15 cellular contexts compared by ENCODE assay signal in the genomic region with DNA sequence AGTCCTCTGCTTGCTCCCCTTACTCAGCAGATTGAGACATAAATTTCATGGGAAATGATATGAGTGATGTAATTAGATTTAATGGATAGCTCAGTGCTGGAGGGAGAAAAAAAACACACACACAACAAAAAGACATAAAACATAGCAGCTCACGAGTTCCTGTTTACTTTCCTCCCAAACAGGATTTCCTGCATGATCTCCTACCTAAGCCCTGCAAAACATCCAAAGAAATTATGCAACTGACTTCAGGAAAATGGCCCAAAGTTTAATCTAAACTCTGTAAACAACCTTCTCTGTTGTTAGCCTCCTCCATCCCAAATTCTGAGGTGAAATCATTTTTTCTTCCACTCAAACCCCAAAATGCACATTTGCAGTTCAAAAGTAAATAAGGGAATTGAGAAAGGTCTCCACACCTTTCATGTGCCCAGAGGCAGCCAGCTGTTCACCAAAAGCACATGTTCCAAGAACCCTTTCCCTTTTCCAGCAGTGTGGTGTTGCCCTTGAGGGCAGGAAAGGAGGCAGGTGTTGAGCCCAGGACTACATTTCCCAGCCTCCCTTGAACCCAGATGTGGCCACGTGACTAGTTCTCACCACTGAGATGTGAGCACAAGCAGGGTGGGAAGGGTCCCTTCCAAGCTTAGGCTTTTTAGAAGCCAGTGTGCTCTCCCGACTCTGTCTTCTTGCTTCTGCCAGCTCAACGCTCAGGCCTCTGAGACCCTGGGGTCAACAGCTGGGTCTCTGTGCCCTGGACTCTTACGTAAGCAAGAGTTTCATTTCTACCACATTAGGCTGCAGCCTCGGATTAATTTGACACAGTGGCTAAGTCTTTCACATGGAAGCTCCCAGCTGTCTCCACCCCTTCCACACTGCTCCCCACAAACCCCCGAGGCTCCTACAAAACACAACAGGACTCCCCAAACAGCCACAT.
A peak's percentile ranks its signal among the peaks of the same experiment; 100 is the strongest.
DNase-seq lines count a peak whose midpoint lies in the region; ATAC-seq, FAIRE-seq and TF ChIP-seq lines count a peak whose summit lies in the region.
"Had no signal": no experiment of that assay in that cellular context is flagged by ENCODE, and none has a peak within 500 bp of the region (broad histone marks: within the 10 kb centered on the region; RNA-seq: fewer than 3 reads in every experiment).

No MANE protein-coding gene starts in this region.

- H3K27me3 ChIP-seq in K562 (ENCODE audit: control insufficient read depth in 2 of 2, insufficient read depth in 2 of 2, low read length in 2 of 2) = peaks cover 0 to 10% of the 10 kb centered on the region in 2 experiments; a peak in 3 of 5 replicates

- H3K9me3 ChIP-seq in K562 (replicated peaks; ENCODE audit: control insufficient read depth, insufficient read depth, low read depth, low read length) = no peaks in the 10 kb centered on the region
- no peaks in the 10 kb centered on the region for H3K9me3 ChIP-seq in mucosa of descending colon

- TF ChIP-seq CTCF in K562 (IDR thresholded peaks at IDR 0.05 in 2 of 3, conservative IDR thresholded peaks at IDR 0.05 in 1 of 3; ENCODE audit: insufficient read depth in 2 of 3, low read depth in 1 of 3, low read length in 3 of 3) (no peak), mucosa of descending colon (IDR thresholded peaks at IDR 0.05) (no peak)

- H3K4me3 ChIP-seq in K562 (no peak overlapping the region), mucosa of descending colon (no peak overlapping the region)
- H3K4me3 ChIP-seq: coronary artery had no signal

- no peak for TF ChIP-seq EP300 in Ishikawa (IDR thresholded peaks at IDR 0.05; ENCODE audit: borderline replicate concordance)
- no peak for TF ChIP-seq EP300 in K562 (IDR thresholded peaks at IDR 0.05; ENCODE audit: low read length)

- TF ChIP-seq POLR2A in K562 (conservative IDR thresholded peaks at IDR 0.05) = no peak

- ATAC-seq in K562 (peak; percentile 95), mucosa of descending colon (peak; percentile 50), HG02938 (IDR thresholded peaks at IDR 0.05; ENCODE audit: unreplicated experiment) (no peak), GM19455 (IDR thresholded peaks at IDR 0.05; ENCODE audit: unreplicated experiment) (no peak)

- no peak overlapping the region for H3K9ac ChIP-seq in K562 (ENCODE audit: insufficient read depth in 1 of 2, low read depth in 2 of 2, low read length in 2 of 2)

- BruUV-seq in K562 (replicated peaks; lab: Mats Ljungman, UMichigan) = no TSS peak

- no peaks in the 10 kb centered on the region for H3K4me1 ChIP-seq in K562 (replicated peaks in 1 of 2; ENCODE audit: control insufficient read depth in 2 of 2, insufficient read depth in 2 of 2, low read length in 2 of 2)
- no peaks in the 10 kb centered on the region for H3K4me1 ChIP-seq in mucosa of descending colon (ENCODE audit: low read depth)

- 3% methylated on average over 6 of the region's 7 CpGs for WGBS in K562 (ENCODE audit: insufficient coverage, low coverage, missing lambda C conversion rate)

- H3K4me2 ChIP-seq in K562 (ENCODE audit: insufficient read depth, low read length) = no peak overlapping the region; the same call in 1 of the 2 replicates

- H3K36me3 ChIP-seq in K562 (ENCODE audit: control insufficient read depth, insufficient read depth, low read length) (no peaks in the 10 kb centered on the region), mucosa of descending colon (ENCODE audit: low read depth) (no peaks in the 10 kb centered on the region)

- peak; percentile 64 for FAIRE-seq in K562 (lab: Jason Lieb, UNC)

- no peaks in the 10 kb centered on the region for H4K20me1 ChIP-seq in K562 (replicated peaks; ENCODE audit: control insufficient read depth, insufficient read depth, low read length)

- no peaks in the 10 kb centered on the region for H3K79me2 ChIP-seq in K562 (ENCODE audit: control insufficient read depth, insufficient read depth, low read length)

- POLR2A ChIA-PET in K562 (lab: Yijun Ruan, JAX) (no interaction called here), HEK293T (lab: Yijun Ruan, JAX) (no interaction called here)

- CTCF ChIA-PET in K562 (lab: Yijun Ruan, JAX; ENCODE audit: low intra/inter-chr PET ratio) = no interaction called here
- CTCF ChIA-PET in HEK293T (lab: Yijun Ruan, JAX) = no interaction called here

- H3K9me1 ChIP-seq in K562 (ENCODE audit: control insufficient read depth, insufficient read depth, low read length) = no peaks in the 10 kb centered on the region

- intact Hi-C loops in K562 (cut with micrococcal nuclease) (no loop called here), mucosa of descending colon (cut with DNase I, micrococcal nuclease) (no loop called here)

- TF ChIP-seq RAD21 in Ishikawa (IDR thresholded peaks at IDR 0.05; ENCODE audit: low read depth) (no peak), K562 (CRISPR knock-in tag; conservative IDR thresholded peaks at IDR 0.05 in 1 of 2, IDR thresholded peaks at IDR 0.05 in 1 of 2) (no peak)

- in situ Hi-C loops in K562 (cut with MboI) = no loop called here

- peak; percentile 28 for DNase-seq in DMS53 (lab: John Stamatoyannopoulos, UW)
- DNase-seq in DMS53 treated with DMSO at 0.1 percent for 48 hours (lab: John Stamatoyannopoulos, UW; ENCODE audit: unreplicated experiment) = no peak
- DNase-seq in K562 (ENCODE audit: extremely low read depth in 1 of 4, low spot score in 3 of 4) = peak; percentile 14 to 37 (median 32)
- DNase-seq in mucosa of descending colon = peak in 2 of 3 donors; percentile 8 to 19
- DNase-seq in HEK293T (ENCODE audit: extremely low spot score) = no peak
- DNase-seq: activated CD4-positive, alpha-beta T cell treated with anti-CD3 and anti-CD28 coated beads, Interleukin-2, amount 50 U/mL, for 48 hours; COR-L47; HFFc6; hypothalamus; NCI-H524 treated with DMSO at 0.1 percent for 48 hours; occipital lobe had no signal

- no peak overlapping the region for H3K27ac ChIP-seq in K562 (ENCODE audit: extremely low read depth, low read depth, low read length)
- H3K27ac ChIP-seq: coronary artery had no signal

- H2AFZ ChIP-seq in K562 (ENCODE audit: low read depth, low read length) = 0 out of 2 replicates have a peak overlapping the region, but pooled peaks have one; percentile 50

TF ChIP-seq in Ishikawa, 13 proteins besides CTCF, POLR2A, EP300 and RAD21 (continues in another document):
- TF ChIP-seq CEBPB (IDR thresholded peaks at IDR 0.05) = no peak
- TF ChIP-seq, protein P1, sequence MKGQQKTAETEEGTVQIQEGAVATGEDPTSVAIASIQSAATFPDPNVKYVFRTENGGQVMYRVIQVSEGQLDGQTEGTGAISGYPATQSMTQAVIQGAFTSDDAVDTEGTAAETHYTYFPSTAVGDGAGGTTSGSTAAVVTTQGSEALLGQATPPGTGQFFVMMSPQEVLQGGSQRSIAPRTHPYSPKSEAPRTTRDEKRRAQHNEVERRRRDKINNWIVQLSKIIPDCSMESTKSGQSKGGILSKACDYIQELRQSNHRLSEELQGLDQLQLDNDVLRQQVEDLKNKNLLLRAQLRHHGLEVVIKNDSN (IDR thresholded peaks at IDR 0.05) = peak; percentile 91

TF ChIP-seq in K562, 482 proteins besides CTCF, POLR2A, EP300 and RAD21 (continues in another document):
- peak; percentile 77 for TF ChIP-seq ZNF143 (CRISPR knock-in tag; IDR thresholded peaks at IDR 0.05)
- TF ChIP-seq ELF4 (CRISPR knock-in tag; IDR thresholded peaks at IDR 0.05) = no peak
- TF ChIP-seq, protein P2, sequence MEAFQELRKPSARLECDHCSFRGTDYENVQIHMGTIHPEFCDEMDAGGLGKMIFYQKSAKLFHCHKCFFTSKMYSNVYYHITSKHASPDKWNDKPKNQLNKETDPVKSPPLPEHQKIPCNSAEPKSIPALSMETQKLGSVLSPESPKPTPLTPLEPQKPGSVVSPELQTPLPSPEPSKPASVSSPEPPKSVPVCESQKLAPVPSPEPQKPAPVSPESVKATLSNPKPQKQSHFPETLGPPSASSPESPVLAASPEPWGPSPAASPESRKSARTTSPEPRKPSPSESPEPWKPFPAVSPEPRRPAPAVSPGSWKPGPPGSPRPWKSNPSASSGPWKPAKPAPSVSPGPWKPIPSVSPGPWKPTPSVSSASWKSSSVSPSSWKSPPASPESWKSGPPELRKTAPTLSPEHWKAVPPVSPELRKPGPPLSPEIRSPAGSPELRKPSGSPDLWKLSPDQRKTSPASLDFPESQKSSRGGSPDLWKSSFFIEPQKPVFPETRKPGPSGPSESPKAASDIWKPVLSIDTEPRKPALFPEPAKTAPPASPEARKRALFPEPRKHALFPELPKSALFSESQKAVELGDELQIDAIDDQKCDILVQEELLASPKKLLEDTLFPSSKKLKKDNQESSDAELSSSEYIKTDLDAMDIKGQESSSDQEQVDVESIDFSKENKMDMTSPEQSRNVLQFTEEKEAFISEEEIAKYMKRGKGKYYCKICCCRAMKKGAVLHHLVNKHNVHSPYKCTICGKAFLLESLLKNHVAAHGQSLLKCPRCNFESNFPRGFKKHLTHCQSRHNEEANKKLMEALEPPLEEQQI (IDR thresholded peaks at IDR 0.05) = no peak
- TF ChIP-seq POLR2AphosphoS2 (IDR thresholded peaks at IDR 0.05; ENCODE audit: low read length) = no peak

TF ChIP-seq in HEK293T, 16 proteins besides CTCF, POLR2A, EP300 and RAD21:
- no peak for TF ChIP-seq ELF4 (IDR thresholded peaks at IDR 0.05)
- no peak for TF ChIP-seq SP1 (IDR thresholded peaks at IDR 0.05)
- no peak for TF ChIP-seq TARDBP (IDR thresholded peaks at IDR 0.05)
- TF ChIP-seq LEF1 (IDR thresholded peaks at IDR 0.05; ENCODE audit: borderline replicate concordance) = no peak
- no peak for TF ChIP-seq FOXK2 (IDR thresholded peaks at IDR 0.05)
- TF ChIP-seq BHLHE40 (IDR thresholded peaks at IDR 0.05; ENCODE audit: borderline replicate concordance) = no peak
- no peak for TF ChIP-seq HDGF (IDR thresholded peaks at IDR 0.05; ENCODE audit: borderline replicate concordance)
- TF ChIP-seq FOXM1 (IDR thresholded peaks at IDR 0.05; ENCODE audit: borderline replicate concordance) = no peak
- no peak for TF ChIP-seq NFRKB (IDR thresholded peaks at IDR 0.05)
- no peak for TF ChIP-seq L3MBTL2 (conservative IDR thresholded peaks at IDR 0.05)
TF ChIP-seq in HEK293T: peak in this region for 0.

Comparison
In these comparisons a context has a peak if more than half of its experiments do, and no peak if none do; other contexts are left out.
1. DNase-seq: peak in DMS53 (single experiment), K562 (4 of 4) and mucosa of descending colon (2 of 3); none in DMS53 treated with DMSO at 0.1 percent for 48 hours (single experiment) and HEK293T (single experiment).
2. ATAC-seq: peak in K562 (single experiment) and mucosa of descending colon (single experiment); none in HG02938 (single experiment) and GM19455 (single experiment).